ENCODE assay signal across 1 cellular context in genomic region chr10:95133016-95133752, GRCh38.
TF ChIP-seq lines count a peak whose summit lies in the region.

No MANE protein-coding gene starts in this region.

TF ChIP-seq in HepG2, 621 proteins besides CTCF, POLR2A, EP300 and RAD21 (continued from another document and continues in another):
- TF ChIP-seq, protein P1, sequence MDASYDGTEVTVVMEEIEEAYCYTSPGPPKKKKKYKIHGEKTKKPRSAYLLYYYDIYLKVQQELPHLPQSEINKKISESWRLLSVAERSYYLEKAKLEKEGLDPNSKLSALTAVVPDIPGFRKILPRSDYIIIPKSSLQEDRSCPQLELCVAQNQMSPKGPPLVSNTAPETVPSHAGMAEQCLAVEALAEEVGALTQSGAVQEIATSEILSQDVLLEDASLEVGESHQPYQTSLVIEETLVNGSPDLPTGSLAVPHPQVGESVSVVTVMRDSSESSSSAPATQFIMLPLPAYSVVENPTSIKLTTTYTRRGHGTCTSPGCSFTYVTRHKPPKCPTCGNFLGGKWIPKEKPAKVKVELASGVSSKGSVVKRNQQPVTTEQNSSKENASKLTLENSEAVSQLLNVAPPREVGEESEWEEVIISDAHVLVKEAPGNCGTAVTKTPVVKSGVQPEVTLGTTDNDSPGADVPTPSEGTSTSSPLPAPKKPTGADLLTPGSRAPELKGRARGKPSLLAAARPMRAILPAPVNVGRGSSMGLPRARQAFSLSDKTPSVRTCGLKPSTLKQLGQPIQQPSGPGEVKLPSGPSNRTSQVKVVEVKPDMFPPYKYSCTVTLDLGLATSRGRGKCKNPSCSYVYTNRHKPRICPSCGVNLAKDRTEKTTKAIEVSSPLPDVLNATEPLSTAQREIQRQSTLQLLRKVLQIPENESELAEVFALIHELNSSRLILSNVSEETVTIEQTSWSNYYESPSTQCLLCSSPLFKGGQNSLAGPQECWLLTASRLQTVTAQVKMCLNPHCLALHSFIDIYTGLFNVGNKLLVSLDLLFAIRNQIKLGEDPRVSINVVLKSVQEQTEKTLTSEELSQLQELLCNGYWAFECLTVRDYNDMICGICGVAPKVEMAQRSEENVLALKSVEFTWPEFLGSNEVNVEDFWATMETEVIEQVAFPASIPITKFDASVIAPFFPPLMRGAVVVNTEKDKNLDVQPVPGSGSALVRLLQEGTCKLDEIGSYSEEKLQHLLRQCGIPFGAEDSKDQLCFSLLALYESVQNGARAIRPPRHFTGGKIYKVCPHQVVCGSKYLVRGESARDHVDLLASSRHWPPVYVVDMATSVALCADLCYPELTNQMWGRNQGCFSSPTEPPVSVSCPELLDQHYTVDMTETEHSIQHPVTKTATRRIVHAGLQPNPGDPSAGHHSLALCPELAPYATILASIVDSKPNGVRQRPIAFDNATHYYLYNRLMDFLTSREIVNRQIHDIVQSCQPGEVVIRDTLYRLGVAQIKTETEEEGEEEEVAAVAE (CRISPR knock-in tag; IDR thresholded peaks at IDR 0.05; ENCODE audit: borderline replicate concordance), result peak; percentile 41; the same call in 1 of the 2 replicates
- TF ChIP-seq MIER2 (CRISPR knock-in tag; IDR thresholded peaks at IDR 0.05), result peak; percentile 56; the same call in 1 of the 2 replicates
- peak; percentile 94 for TF ChIP-seq HNF4A (CRISPR knock-in tag; IDR thresholded peaks at IDR 0.05)
- peak; percentile 90 for TF ChIP-seq TEAD3 (CRISPR knock-in tag; optimal IDR thresholded peaks at IDR 0.05; ENCODE audit: borderline replicate concordance)
- TF ChIP-seq, protein P2, sequence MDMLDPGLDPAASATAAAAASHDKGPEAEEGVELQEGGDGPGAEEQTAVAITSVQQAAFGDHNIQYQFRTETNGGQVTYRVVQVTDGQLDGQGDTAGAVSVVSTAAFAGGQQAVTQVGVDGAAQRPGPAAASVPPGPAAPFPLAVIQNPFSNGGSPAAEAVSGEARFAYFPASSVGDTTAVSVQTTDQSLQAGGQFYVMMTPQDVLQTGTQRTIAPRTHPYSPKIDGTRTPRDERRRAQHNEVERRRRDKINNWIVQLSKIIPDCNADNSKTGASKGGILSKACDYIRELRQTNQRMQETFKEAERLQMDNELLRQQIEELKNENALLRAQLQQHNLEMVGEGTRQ (IDR thresholded peaks at IDR 0.05; ENCODE audit: low read depth, low read length), result peak; percentile 75
- TF ChIP-seq, protein P2 (CRISPR knock-in tag; IDR thresholded peaks at IDR 0.05; ENCODE audit: borderline replicate concordance), result peak; percentile 62; the same call in 1 of the 2 replicates
- no peak for TF ChIP-seq ZBTB40 (IDR thresholded peaks at IDR 0.05)
- TF ChIP-seq ZBTB40 (CRISPR knock-in tag; IDR thresholded peaks at IDR 0.05), result 0 out of 2 replicates have a peak, but pooled peaks have one; percentile 44
- TF ChIP-seq HNF4G (IDR thresholded peaks at IDR 0.05; ENCODE audit: borderline replicate concordance, low read depth, low read length), result peak; percentile 76; the same call in 1 of the 2 replicates
- TF ChIP-seq HNF4G (CRISPR knock-in tag; IDR thresholded peaks at IDR 0.05; ENCODE audit: borderline replicate concordance, low read depth), result no peak
- TF ChIP-seq, protein P3, sequence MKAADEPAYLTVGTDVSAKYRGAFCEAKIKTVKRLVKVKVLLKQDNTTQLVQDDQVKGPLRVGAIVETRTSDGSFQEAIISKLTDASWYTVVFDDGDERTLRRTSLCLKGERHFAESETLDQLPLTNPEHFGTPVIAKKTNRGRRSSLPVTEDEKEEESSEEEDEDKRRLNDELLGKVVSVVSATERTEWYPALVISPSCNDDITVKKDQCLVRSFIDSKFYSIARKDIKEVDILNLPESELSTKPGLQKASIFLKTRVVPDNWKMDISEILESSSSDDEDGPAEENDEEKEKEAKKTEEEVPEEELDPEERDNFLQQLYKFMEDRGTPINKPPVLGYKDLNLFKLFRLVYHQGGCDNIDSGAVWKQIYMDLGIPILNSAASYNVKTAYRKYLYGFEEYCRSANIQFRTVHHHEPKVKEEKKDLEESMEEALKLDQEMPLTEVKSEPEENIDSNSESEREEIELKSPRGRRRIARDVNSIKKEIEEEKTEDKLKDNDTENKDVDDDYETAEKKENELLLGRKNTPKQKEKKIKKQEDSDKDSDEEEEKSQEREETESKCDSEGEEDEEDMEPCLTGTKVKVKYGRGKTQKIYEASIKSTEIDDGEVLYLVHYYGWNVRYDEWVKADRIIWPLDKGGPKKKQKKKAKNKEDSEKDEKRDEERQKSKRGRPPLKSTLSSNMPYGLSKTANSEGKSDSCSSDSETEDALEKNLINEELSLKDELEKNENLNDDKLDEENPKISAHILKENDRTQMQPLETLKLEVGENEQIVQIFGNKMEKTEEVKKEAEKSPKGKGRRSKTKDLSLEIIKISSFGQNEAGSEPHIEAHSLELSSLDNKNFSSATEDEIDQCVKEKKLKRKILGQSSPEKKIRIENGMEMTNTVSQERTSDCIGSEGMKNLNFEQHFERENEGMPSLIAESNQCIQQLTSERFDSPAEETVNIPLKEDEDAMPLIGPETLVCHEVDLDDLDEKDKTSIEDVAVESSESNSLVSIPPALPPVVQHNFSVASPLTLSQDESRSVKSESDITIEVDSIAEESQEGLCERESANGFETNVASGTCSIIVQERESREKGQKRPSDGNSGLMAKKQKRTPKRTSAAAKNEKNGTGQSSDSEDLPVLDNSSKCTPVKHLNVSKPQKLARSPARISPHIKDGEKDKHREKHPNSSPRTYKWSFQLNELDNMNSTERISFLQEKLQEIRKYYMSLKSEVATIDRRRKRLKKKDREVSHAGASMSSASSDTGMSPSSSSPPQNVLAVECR (CRISPR knock-in tag; IDR thresholded peaks at IDR 0.05; ENCODE audit: borderline replicate concordance), result peak; percentile 45; the same call in 1 of the 2 replicates
- peak; percentile 44; the same call in 1 of the 2 replicates for TF ChIP-seq CEBPG (CRISPR knock-in tag; IDR thresholded peaks at IDR 0.05)
- TF ChIP-seq KLF11 (CRISPR knock-in tag; IDR thresholded peaks at IDR 0.05), result no peak
- TF ChIP-seq RCOR2 (CRISPR knock-in tag; IDR thresholded peaks at IDR 0.05), result peak; percentile 37; the same call in 1 of the 2 replicates
- peak; percentile 21; the same call in 1 of the 2 replicates for TF ChIP-seq MLX (CRISPR knock-in tag; IDR thresholded peaks at IDR 0.05)
- TF ChIP-seq ZNF124 (CRISPR knock-in tag; IDR thresholded peaks at IDR 0.05), result 0 out of 2 replicates have a peak, but pooled peaks have one; percentile 61
- 0 out of 2 replicates have a peak, but pooled peaks have one; percentile 40 for TF ChIP-seq HOXA5 (CRISPR knock-in tag; IDR thresholded peaks at IDR 0.05)
- no peak for TF ChIP-seq CHD4 (IDR thresholded peaks at IDR 0.05; ENCODE audit: borderline replicate concordance, low read length)
- peak; percentile 27; the same call in 1 of the 2 replicates for TF ChIP-seq ISL2 (CRISPR knock-in tag; IDR thresholded peaks at IDR 0.05)
- TF ChIP-seq, protein P4, sequence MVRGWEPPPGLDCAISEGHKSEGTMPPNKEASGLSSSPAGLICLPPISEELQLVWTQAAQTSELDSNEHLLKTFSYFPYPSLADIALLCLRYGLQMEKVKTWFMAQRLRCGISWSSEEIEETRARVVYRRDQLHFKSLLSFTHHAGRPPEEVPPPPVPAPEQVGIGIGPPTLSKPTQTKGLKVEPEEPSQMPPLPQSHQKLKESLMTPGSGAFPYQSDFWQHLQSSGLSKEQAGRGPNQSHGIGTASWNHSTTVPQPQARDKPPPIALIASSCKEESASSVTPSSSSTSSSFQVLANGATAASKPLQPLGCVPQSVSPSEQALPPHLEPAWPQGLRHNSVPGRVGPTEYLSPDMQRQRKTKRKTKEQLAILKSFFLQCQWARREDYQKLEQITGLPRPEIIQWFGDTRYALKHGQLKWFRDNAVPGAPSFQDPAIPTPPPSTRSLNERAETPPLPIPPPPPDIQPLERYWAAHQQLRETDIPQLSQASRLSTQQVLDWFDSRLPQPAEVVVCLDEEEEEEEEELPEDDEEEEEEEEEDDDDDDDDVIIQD (CRISPR knock-in tag; IDR thresholded peaks at IDR 0.05; ENCODE audit: low read depth), result peak; percentile 92
- no peak for TF ChIP-seq ZNF782 (CRISPR knock-in tag; IDR thresholded peaks at IDR 0.05; ENCODE audit: borderline replicate concordance)
- no peak for TF ChIP-seq HIVEP1 (CRISPR knock-in tag; IDR thresholded peaks at IDR 0.05)
- 0 out of 2 replicates have a peak, but pooled peaks have one; percentile 46 for TF ChIP-seq RELA (CRISPR knock-in tag; IDR thresholded peaks at IDR 0.05)
- peak; percentile 46; the same call in 1 of the 2 replicates for TF ChIP-seq SMAD3 (CRISPR knock-in tag; IDR thresholded peaks at IDR 0.05)
- no peak for TF ChIP-seq LCORL (IDR thresholded peaks at IDR 0.05)
- TF ChIP-seq LCORL (CRISPR knock-in tag; IDR thresholded peaks at IDR 0.05), result peak; percentile 78
- peak; percentile 53; the same call in 1 of the 2 replicates for TF ChIP-seq THRA (CRISPR knock-in tag; IDR thresholded peaks at IDR 0.05; ENCODE audit: borderline replicate concordance)
- TF ChIP-seq, protein P5, sequence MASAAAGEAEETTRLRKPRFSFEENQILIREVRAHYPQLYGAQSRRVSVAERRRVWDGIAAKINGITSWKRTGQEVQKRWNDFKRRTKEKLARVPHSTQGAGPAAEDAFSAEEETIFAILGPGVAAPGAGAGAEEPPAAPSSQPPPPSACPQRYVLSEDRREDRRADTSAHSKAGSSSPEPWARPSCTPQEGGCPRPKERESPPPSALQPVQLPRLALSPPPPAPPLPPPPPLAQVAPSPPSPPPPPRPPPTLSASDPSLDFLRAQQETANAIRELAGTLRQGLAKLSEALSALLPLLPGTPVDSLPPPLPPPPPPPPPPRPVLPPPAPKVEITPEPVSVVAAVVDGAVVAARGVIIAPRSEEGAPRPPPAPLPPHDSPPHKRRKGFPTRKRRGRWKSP (CRISPR knock-in tag; IDR thresholded peaks at IDR 0.05), result peak; percentile 56; the same call in 1 of the 2 replicates
